In genomic region chr5:146223179-146223578, GRCh38 we compare ENCODE assay signal across 16 cellular contexts. TPM values are rescaled to one million over a fixed set of nuclear protein-coding genes. Genes with fewer than 3 reads are reported as not detected.
DNase-seq lines count a peak whose midpoint lies in the region; ATAC-seq, FAIRE-seq and TF ChIP-seq lines count a peak whose summit lies in the region.
"Had no signal": no experiment of that assay in that cellular context is flagged by ENCODE, and none has a peak within 500 bp of the region (broad histone marks: within the 10 kb centered on the region; RNA-seq: fewer than 3 reads in every experiment).

No MANE protein-coding gene starts in this region.

- H3K36me3 ChIP-seq in IMR-90 (ENCODE audit: control insufficient read depth, insufficient read depth, low read length) (peaks cover 5% of the 10 kb centered on the region), K562 (ENCODE audit: control insufficient read depth, insufficient read depth, low read length) (peaks cover 66% of the 10 kb centered on the region), WERI-Rb-1 (peaks cover 40% of the 10 kb centered on the region), heart left ventricle (peaks cover 0 to 87% (median 65%) of the 10 kb centered on the region in 9 donors)

- no peak overlapping the region for H3K9ac ChIP-seq in IMR-90 (ENCODE audit: low read depth, low read length)
- H3K9ac ChIP-seq in K562 (ENCODE audit: insufficient read depth in 1 of 2, low read depth in 2 of 2, low read length in 2 of 2): no peak overlapping the region
- H3K9ac ChIP-seq: BLaER1 had no signal

- no peak overlapping the region for H2AK9ac ChIP-seq in IMR-90 (replicated peaks; ENCODE audit: low read depth, low read length, poor library complexity)

- no peak overlapping the region for H3K4me3 Mint-ChIP-seq in activated naive CD8-positive, alpha-beta T cell
- H3K4me3 Mint-ChIP-seq in activated naive CD8-positive, alpha-beta T cell treated with anti-CD3 and anti-CD28 coated beads, Interleukin-2, amount 50 U/mL, for 24 hours: no peak overlapping the region
- no peak overlapping the region for H3K4me3 Mint-ChIP-seq in progenitor cell of endocrine pancreas (ENCODE audit: low read depth)
- no peak overlapping the region for H3K4me3 Mint-ChIP-seq in activated naive CD4-positive, alpha-beta T cell treated with anti-CD3 and anti-CD28 coated beads, Interleukin-2, amount 10 ng/mL, durations not matched to agents 7 days and 5 days
- H3K4me3 Mint-ChIP-seq: CD8-positive, alpha-beta memory T cell; GM23338; H9 had no signal

- no peaks in the 10 kb centered on the region for H3K9me3 Mint-ChIP-seq in activated naive CD8-positive, alpha-beta T cell (ENCODE audit: low read depth)
- H3K9me3 Mint-ChIP-seq in activated naive CD8-positive, alpha-beta T cell treated with anti-CD3 and anti-CD28 coated beads, Interleukin-2, amount 50 U/mL, for 24 hours: no peaks in the 10 kb centered on the region
- H3K9me3 Mint-ChIP-seq in progenitor cell of endocrine pancreas (ENCODE audit: low read depth): no peaks in the 10 kb centered on the region
- no peaks in the 10 kb centered on the region for H3K9me3 Mint-ChIP-seq in activated naive CD4-positive, alpha-beta T cell treated with anti-CD3 and anti-CD28 coated beads, Interleukin-2, amount 10 ng/mL, durations not matched to agents 7 days and 5 days
- H3K9me3 Mint-ChIP-seq: CD8-positive, alpha-beta memory T cell; GM23338; H9 had no signal

- POLR2A ChIA-PET in IMR-90 (lab: Charles Lee; ENCODE audit: unreplicated experiment): no interaction called here
- POLR2A ChIA-PET in K562 (lab: Yijun Ruan, JAX): interaction anchor here (1.2 kb wide), 1 partner anchor 10 kb away, joined by 3 read pairs; no protein-coding TSS in a partner anchor

- dilution Hi-C loops in IMR-90 (cut with HindIII; ENCODE audit: low sequenced_read_pairs, unreplicated experiment): no loop called here

- no peak overlapping the region for H2BK5ac ChIP-seq in IMR-90 (ENCODE audit: low read depth, low read length, poor library complexity, severe bottlenecking)

- 0 out of 2 replicates have a peak, but pooled peaks cover 2% of the 10 kb centered on the region for H3K4me1 ChIP-seq in IMR-90 (ENCODE audit: control insufficient read depth, insufficient read depth, low read length)
- H3K4me1 ChIP-seq in K562 (replicated peaks in 1 of 2; ENCODE audit: control insufficient read depth in 2 of 2, insufficient read depth in 2 of 2, low read length in 2 of 2): peaks cover 0 to 4% of the 10 kb centered on the region in 2 experiments; a peak in 1 of 5 replicates
- peaks cover 0 to 11% (median 4%) of the 10 kb centered on the region in 12 donors for H3K4me1 ChIP-seq in heart left ventricle
- H3K4me1 ChIP-seq: Caco-2 had no signal

- TF ChIP-seq POLR2A in IMR-90 (IDR thresholded peaks at IDR 0.05; ENCODE audit: low read depth, low read length) (no peak), K562 (conservative IDR thresholded peaks at IDR 0.05) (no peak), heart left ventricle (IDR thresholded peaks at IDR 0.05) (no peak)

- intact Hi-C loops in IMR-90 (cut with micrococcal nuclease): no loop called here
- intact Hi-C loops in K562 (cut with micrococcal nuclease): loop anchor here (10.0 kb wide), 1 partner anchor 48 kb away; no protein-coding TSS in a partner anchor
- intact Hi-C loops in heart left ventricle (cut with DNase I): no loop called here

- TF ChIP-seq CTCF in IMR-90 (conservative IDR thresholded peaks at IDR 0.05; ENCODE audit: low read depth, low read length) (no peak), K562 (IDR thresholded peaks at IDR 0.05 in 2 of 3, conservative IDR thresholded peaks at IDR 0.05 in 1 of 3; ENCODE audit: insufficient read depth in 2 of 3, low read depth in 1 of 3, low read length in 3 of 3) (no peak), progenitor cell of endocrine pancreas (IDR thresholded peaks at IDR 0.05; ENCODE audit: unreplicated experiment) (no peak), WERI-Rb-1 (IDR thresholded peaks at IDR 0.05; ENCODE audit: low read depth, low read length) (no peak), heart left ventricle (IDR thresholded peaks at IDR 0.05) (no peak)

- H3K27me3 ChIP-seq in IMR-90 (ENCODE audit: control insufficient read depth, insufficient read depth, low read length): no peaks in the 10 kb centered on the region
- H3K27me3 ChIP-seq in K562 (ENCODE audit: control insufficient read depth in 2 of 2, insufficient read depth in 2 of 2, low read length in 2 of 2): no peaks in the 10 kb centered on the region
- no peaks in the 10 kb centered on the region for H3K27me3 ChIP-seq in WERI-Rb-1 (ENCODE audit: insufficient read depth, low read depth, severe bottlenecking)
- no peaks in the 10 kb centered on the region for H3K27me3 ChIP-seq in heart left ventricle
- H3K27me3 ChIP-seq: BLaER1 had no signal

- H2BK20ac ChIP-seq in IMR-90 (ENCODE audit: low read depth, low read length): no peak overlapping the region

- peaks cover 25 to 35% of the 10 kb centered on the region in 2 experiments for H3K79me1 ChIP-seq in IMR-90 (ENCODE audit: low read depth in 1 of 2, low read length in 2 of 2)

- H3K79me2 ChIP-seq in K562 (ENCODE audit: control insufficient read depth, insufficient read depth, low read length): peaks cover 59% of the 10 kb centered on the region

- no peak overlapping the region for H2BK120ac ChIP-seq in IMR-90 (ENCODE audit: low read depth, low read length)

- no peak overlapping the region for H4K5ac ChIP-seq in IMR-90 (ENCODE audit: low read depth, low read length)

- H3K27ac ChIP-seq in IMR-90 (ENCODE audit: insufficient read depth, low read length) (no peak overlapping the region), K562 (ENCODE audit: extremely low read depth, low read depth, low read length) (no peak overlapping the region), WERI-Rb-1 (no peak overlapping the region), heart left ventricle (no peak overlapping the region)
- H3K27ac ChIP-seq: BLaER1 had no signal

- no peak overlapping the region for H3K18ac ChIP-seq in IMR-90 (ENCODE audit: low read depth, low read length)

- H3K4me2 ChIP-seq in IMR-90 (ENCODE audit: low read depth, low read length) (no peak overlapping the region), K562 (ENCODE audit: insufficient read depth, low read length) (no peak overlapping the region)
- H3K4me2 ChIP-seq: BLaER1, GM23338 had no signal

- H3K9me3 ChIP-seq in IMR-90 (ENCODE audit: control insufficient read depth, insufficient read depth, low read length): no peaks in the 10 kb centered on the region
- no peaks in the 10 kb centered on the region for H3K9me3 ChIP-seq in K562 (replicated peaks; ENCODE audit: control insufficient read depth, insufficient read depth, low read depth, low read length)
- no peaks in the 10 kb centered on the region for H3K9me3 ChIP-seq in WERI-Rb-1 (ENCODE audit: severe bottlenecking)
- H3K9me3 ChIP-seq in heart left ventricle: no peaks in the 10 kb centered on the region
- H3K9me3 ChIP-seq: BLaER1, Caco-2 had no signal

- no peak overlapping the region for H3K4ac ChIP-seq in IMR-90 (ENCODE audit: low read depth, low read length)

- ATAC-seq in activated naive CD8-positive, alpha-beta T cell treated with anti-CD3 and anti-CD28 coated beads, Interleukin-2, amount 50 U/mL, for 24 hours: no peak
- ATAC-seq in IMR-90 (ENCODE audit: low read depth) (no peak), K562 (no peak), heart left ventricle (no peak)
- ATAC-seq: GM23338 had no signal

- H3K56ac ChIP-seq in IMR-90 (ENCODE audit: extremely low read depth, insufficient read depth, low read length): no peak overlapping the region

- TF ChIP-seq EP300 in K562 (IDR thresholded peaks at IDR 0.05; ENCODE audit: low read length): no peak

- CTCF ChIA-PET in IMR-90 (lab: Yijun Ruan, JAX) (no interaction called here), K562 (lab: Yijun Ruan, JAX; ENCODE audit: low intra/inter-chr PET ratio) (no interaction called here)
- CTCF ChIA-PET in activated naive CD4-positive, alpha-beta T cell treated with anti-CD3 and anti-CD28 coated beads, Interleukin-2, amount 10 ng/mL, durations not matched to agents 7 days and 5 days (lab: Charles Lee): no interaction called here

- H3K4me1 Mint-ChIP-seq in activated naive CD8-positive, alpha-beta T cell (ENCODE audit: low read depth): peaks cover 8% of the 10 kb centered on the region
- peaks cover 11% of the 10 kb centered on the region for H3K4me1 Mint-ChIP-seq in activated naive CD8-positive, alpha-beta T cell treated with anti-CD3 and anti-CD28 coated beads, Interleukin-2, amount 50 U/mL, for 24 hours
- H3K4me1 Mint-ChIP-seq in progenitor cell of endocrine pancreas (ENCODE audit: low read depth): peaks cover 3% of the 10 kb centered on the region
- H3K4me1 Mint-ChIP-seq in activated naive CD4-positive, alpha-beta T cell treated with anti-CD3 and anti-CD28 coated beads, Interleukin-2, amount 10 ng/mL, durations not matched to agents 7 days and 5 days: peaks cover 2% of the 10 kb centered on the region
- H3K4me1 Mint-ChIP-seq: GM23338, H9 had no signal

- H4K20me1 ChIP-seq in IMR-90 (ENCODE audit: insufficient read depth, low read length) (peaks cover 6% of the 10 kb centered on the region), K562 (replicated peaks; ENCODE audit: control insufficient read depth, insufficient read depth, low read length) (no peaks in the 10 kb centered on the region; the same call in 1 of the 2 replicates)

- H2AFZ ChIP-seq in IMR-90 (replicated peaks; ENCODE audit: low read length, poor library complexity): no peak overlapping the region
- H2AFZ ChIP-seq in K562 (ENCODE audit: low read depth, low read length): no peak overlapping the region
- H2AFZ ChIP-seq: GM23338 had no signal

- BruUV-seq in IMR-90 (replicated peaks; lab: Mats Ljungman, UMichigan) (no TSS peak), K562 (replicated peaks; lab: Mats Ljungman, UMichigan) (no TSS peak)

- in situ Hi-C loops in IMR-90 (cut with MboI; ENCODE audit: low sequenced_read_pairs): no loop called here
- in situ Hi-C loops in K562 (cut with MboI): no loop called here

- H3K9me1 ChIP-seq in IMR-90 (ENCODE audit: insufficient read depth, low read length) (no peaks in the 10 kb centered on the region), K562 (ENCODE audit: control insufficient read depth, insufficient read depth, low read length) (no peaks in the 10 kb centered on the region)

- no peak overlapping the region for H3K4me3 ChIP-seq in IMR-90 (ENCODE audit: insufficient read depth, low read depth, low read length)
- H3K4me3 ChIP-seq in K562: no peak overlapping the region
- H3K4me3 ChIP-seq in WERI-Rb-1 (ENCODE audit: low read depth, low read length): no peak overlapping the region
- H3K4me3 ChIP-seq in heart left ventricle: no peak overlapping the region
- H3K4me3 ChIP-seq: BLaER1, GM23338 had no signal

- no peak for DNase-seq in activated naive CD8-positive, alpha-beta T cell treated with anti-CD3 and anti-CD28 coated beads, Interleukin-2, amount 50 U/mL, for 24 hours
- DNase-seq in IMR-90 (no peak), K562 (ENCODE audit: extremely low read depth in 1 of 4, low spot score in 3 of 4) (no peak), progenitor cell of endocrine pancreas (ENCODE audit: low spot score, unreplicated experiment) (no peak), WERI-Rb-1 (no peak), heart left ventricle (no peak)
- DNase-seq in activated naive CD4-positive, alpha-beta T cell treated with anti-CD3 and anti-CD28 coated beads, Interleukin-2, amount 10 ng/mL, durations not matched to agents 7 days and 5 days: no peak
- DNase-seq: 8988T; AML-193; Caco-2; CD8-positive, alpha-beta memory T cell; DMS53; H9 had no signal

- TF ChIP-seq RAD21 in IMR-90 (IDR thresholded peaks at IDR 0.05; ENCODE audit: low read length) (no peak), K562 (CRISPR knock-in tag; conservative IDR thresholded peaks at IDR 0.05 in 1 of 2, IDR thresholded peaks at IDR 0.05 in 1 of 2) (no peak)

- no peak overlapping the region for H2BK15ac ChIP-seq in IMR-90 (ENCODE audit: low read depth, low read length)

- FAIRE-seq in K562 (lab: Jason Lieb, UNC): no peak

- H4K91ac ChIP-seq in IMR-90 (ENCODE audit: insufficient read depth, low read depth, low read length): no peak overlapping the region

- peak overlapping the region; percentile 37 for H3K27ac Mint-ChIP-seq in activated naive CD8-positive, alpha-beta T cell
- no peak overlapping the region for H3K27ac Mint-ChIP-seq in activated naive CD8-positive, alpha-beta T cell treated with anti-CD3 and anti-CD28 coated beads, Interleukin-2, amount 50 U/mL, for 24 hours
- peak overlapping the region; percentile 56 for H3K27ac Mint-ChIP-seq in progenitor cell of endocrine pancreas
- H3K27ac Mint-ChIP-seq in activated naive CD4-positive, alpha-beta T cell treated with anti-CD3 and anti-CD28 coated beads, Interleukin-2, amount 10 ng/mL, durations not matched to agents 7 days and 5 days: no peak overlapping the region
- H3K27ac Mint-ChIP-seq: GM23338, H9 had no signal

- no peaks in the 10 kb centered on the region for H3K27me3 Mint-ChIP-seq in activated naive CD8-positive, alpha-beta T cell
- H3K27me3 Mint-ChIP-seq in activated naive CD8-positive, alpha-beta T cell treated with anti-CD3 and anti-CD28 coated beads, Interleukin-2, amount 50 U/mL, for 24 hours: no peaks in the 10 kb centered on the region
- no peaks in the 10 kb centered on the region for H3K27me3 Mint-ChIP-seq in progenitor cell of endocrine pancreas
- no peaks in the 10 kb centered on the region for H3K27me3 Mint-ChIP-seq in activated naive CD4-positive, alpha-beta T cell treated with anti-CD3 and anti-CD28 coated beads, Interleukin-2, amount 10 ng/mL, durations not matched to agents 7 days and 5 days
- H3K27me3 Mint-ChIP-seq: CD8-positive, alpha-beta memory T cell had no signal

- no peak overlapping the region for H3K23ac ChIP-seq in IMR-90 (ENCODE audit: low read depth, low read length)

- H3K14ac ChIP-seq in IMR-90 (replicated peaks; ENCODE audit: low read depth, low read length): no peak overlapping the region

- peaks cover 2% of the 10 kb centered on the region for H3K36me3 Mint-ChIP-seq in activated naive CD8-positive, alpha-beta T cell
- peaks cover 33% of the 10 kb centered on the region for H3K36me3 Mint-ChIP-seq in activated naive CD8-positive, alpha-beta T cell treated with anti-CD3 and anti-CD28 coated beads, Interleukin-2, amount 50 U/mL, for 24 hours (ENCODE audit: low read depth)
- H3K36me3 Mint-ChIP-seq in progenitor cell of endocrine pancreas (ENCODE audit: insufficient read depth): peaks cover 14% of the 10 kb centered on the region
- peaks cover 27% of the 10 kb centered on the region for H3K36me3 Mint-ChIP-seq in activated naive CD4-positive, alpha-beta T cell treated with anti-CD3 and anti-CD28 coated beads, Interleukin-2, amount 10 ng/mL, durations not matched to agents 7 days and 5 days

- H2AK5ac ChIP-seq in IMR-90 (ENCODE audit: low read depth, low read length): no peak overlapping the region

- H4K8ac ChIP-seq in IMR-90 (ENCODE audit: low read depth in 2 of 2, low read length in 2 of 2): no peak overlapping the region

- no CpG with 5 or more reads among the region's 1 CpG for WGBS in IMR-90 (ENCODE audit: extremely low coverage in 2 of 2, insufficient read length in 1 of 2), 2 experiments
- 100% methylated on average over 1 of the region's 1 CpG for WGBS in K562 (ENCODE audit: insufficient coverage, low coverage, missing lambda C conversion rate)
- 95 to 99% (median 98%) methylated on average over 1 of the region's 1 CpG for WGBS in heart left ventricle, 4 donors

RNA-seq across cellular contexts. Expression of gene RBM27, which starts 19.8 kb away (rescaled TPM):
- 19.2 and 25.3 TPM in 2 replicates for total RNA-seq in IMR-90 (2012; rRNA removed)
- 7.6 and 7.7 TPM in 2 replicates for polyA plus RNA-seq in IMR-90 (2012; rRNA removed)
- polyA plus RNA-seq in IMR-90 (2012; cell fraction: cytosol; rRNA removed): 0.58 and 1.6 TPM in 2 replicates
- polyA plus RNA-seq in IMR-90 (2012; cell fraction: nucleus; rRNA removed; ENCODE audit: low replicate concordance): 1.2 and 9.5 TPM in 2 replicates
- total RNA-seq in K562 (2011; cell fraction: chromatin; rRNA removed; ENCODE audit: low replicate concordance): 46.2 and 92.1 TPM in 2 replicates
- total RNA-seq in K562 (2011; cell fraction: nucleolus; rRNA removed): 28.3 and 32.6 TPM in 2 replicates
- total RNA-seq in K562 (2011; cell fraction: nucleoplasm; rRNA removed): 51.2 and 75.7 TPM in 2 replicates
- total RNA-seq in K562 (2014; rRNA removed): 22.9 and 25.4 TPM in 2 replicates
- total RNA-seq in K562 (2014; rRNA removed; fragmentation: Illumina TruSeq; extraction: Trizol): 42.5 and 48.0 TPM in 2 replicates
- 39.7 and 45.4 TPM in 2 replicates for total RNA-seq in K562 (2015; rRNA removed; fragmentation: Illumina TruSeq; extraction: Trizol)
- 24.3 and 29.1 TPM in 2 replicates for total RNA-seq in K562 (2021)
- polyA plus RNA-seq in K562 (2011; rRNA removed): 30.9 and 33.4 TPM in 2 replicates
- polyA plus RNA-seq in K562 (2011; cell fraction: cytosol; rRNA removed): 10.6 and 18.2 TPM in 2 replicates
- 21.2 and 31.4 TPM in 2 replicates for polyA plus RNA-seq in K562 (2011; cell fraction: nucleus; rRNA removed)
- polyA plus RNA-seq in K562 (2012): 10.2 and 16.1 TPM in 2 replicates
- polyA plus RNA-seq in K562 (2014; fragmentation: Illumina TruSeq; extraction: Trizol): 26.4 and 30.4 TPM in 2 replicates
- 1 to 10 TPM; 5.3 to 8.3 TPM for polyA plus RNA-seq in K562 (2014; fragmentation: Nextera tagmentation; extraction: Ambion mirVana)
- 16.3 and 16.5 TPM in 2 replicates for polyA plus RNA-seq in K562 (2014; rRNA removed)
- polyA minus RNA-seq in K562 (2011; rRNA and poly(A)+ RNA removed): 295 and 310 TPM in 2 replicates
- 93.9 and 101 TPM in 2 replicates for polyA minus RNA-seq in K562 (2011; cell fraction: cytosol; rRNA and poly(A)+ RNA removed)
- 30.7 and 41.7 TPM in 2 replicates for polyA minus RNA-seq in K562 (2011; cell fraction: nucleus; rRNA and poly(A)+ RNA removed)
- total RNA-seq in progenitor cell of endocrine pancreas: 24.1 and 28.6 TPM in 2 replicates
- total RNA-seq in heart left ventricle: 10 to 100 TPM in 8 of 9 donors, 1 to 10 TPM in 1; 9.0 to 23.6 (median 12.3) TPM
- polyA plus RNA-seq in heart left ventricle: 1 to 10 TPM; 5.9 to 8.4 TPM

RNA-seq across cellular contexts. Expression of gene LARS1, which starts 40.7 kb away (rescaled TPM):
- total RNA-seq in IMR-90 (2012; rRNA removed): 70.4 and 91.4 TPM in 2 replicates
- polyA plus RNA-seq in IMR-90 (2012; rRNA removed): 20.1 and 25.7 TPM in 2 replicates
- polyA plus RNA-seq in IMR-90 (2012; cell fraction: cytosol; rRNA removed): 3.2 and 5.8 TPM in 2 replicates
- polyA plus RNA-seq in IMR-90 (2012; cell fraction: nucleus; rRNA removed; ENCODE audit: low replicate concordance): 3.1 and 42.3 TPM in 2 replicates
- 168 and 624 TPM in 2 replicates for total RNA-seq in K562 (2011; cell fraction: chromatin; rRNA removed; ENCODE audit: low replicate concordance)
- 53.9 and 70.5 TPM in 2 replicates for total RNA-seq in K562 (2011; cell fraction: nucleolus; rRNA removed)
- total RNA-seq in K562 (2011; cell fraction: nucleoplasm; rRNA removed): 141 and 178 TPM in 2 replicates
- total RNA-seq in K562 (2014; rRNA removed): 122 and 125 TPM in 2 replicates
- 216 and 249 TPM in 2 replicates for total RNA-seq in K562 (2014; rRNA removed; fragmentation: Illumina TruSeq; extraction: Trizol)
- total RNA-seq in K562 (2015; rRNA removed; fragmentation: Illumina TruSeq; extraction: Trizol): 149 and 164 TPM in 2 replicates
- 159 and 162 TPM in 2 replicates for total RNA-seq in K562 (2021)
- 62.2 and 66.8 TPM in 2 replicates for polyA plus RNA-seq in K562 (2011; rRNA removed)
- polyA plus RNA-seq in K562 (2011; cell fraction: cytosol; rRNA removed): 15.1 and 43.3 TPM in 2 replicates
- polyA plus RNA-seq in K562 (2011; cell fraction: nucleus; rRNA removed): 63.3 and 92.7 TPM in 2 replicates
- polyA plus RNA-seq in K562 (2012): 152 and 158 TPM in 2 replicates
- 151 and 187 TPM in 2 replicates for polyA plus RNA-seq in K562 (2014; fragmentation: Illumina TruSeq; extraction: Trizol)
- 100 to 1,000 TPM; 132 to 135 TPM for polyA plus RNA-seq in K562 (2014; fragmentation: Nextera tagmentation; extraction: Ambion mirVana)
- 111 and 112 TPM in 2 replicates for polyA plus RNA-seq in K562 (2014; rRNA removed)
- polyA minus RNA-seq in K562 (2011; rRNA and poly(A)+ RNA removed): 143 and 238 TPM in 2 replicates
- polyA minus RNA-seq in K562 (2011; cell fraction: cytosol; rRNA and poly(A)+ RNA removed): 66.3 and 108 TPM in 2 replicates
- polyA minus RNA-seq in K562 (2011; cell fraction: nucleus; rRNA and poly(A)+ RNA removed): 50.4 and 137 TPM in 2 replicates
- 180 and 185 TPM in 2 replicates for total RNA-seq in progenitor cell of endocrine pancreas
- 10 to 100 TPM; 45.9 to 95.0 (median 84.0) TPM for total RNA-seq in heart left ventricle
- polyA plus RNA-seq in heart left ventricle: 10 to 100 TPM; 19.4 to 61.5 TPM

Comparison
In these comparisons a context has a peak if more than half of its experiments do, and no peak if none do; other contexts are left out.
1. H3K27ac Mint-ChIP-seq: peak in activated naive CD8-positive, alpha-beta T cell (single experiment) and progenitor cell of endocrine pancreas (single experiment); none in activated naive CD8-positive, alpha-beta T cell treated with anti-CD3 and anti-CD28 coated beads, Interleukin-2, amount 50 U/mL, for 24 hours (single experiment) and activated naive CD4-positive, alpha-beta T cell treated with anti-CD3 and anti-CD28 coated beads, Interleukin-2, amount 10 ng/mL, durations not matched to agents 7 days and 5 days (single experiment).